19 cellular contexts compared by ENCODE assay signal in genomic region chr7:31052504-31052840, GRCh38. TPM values are rescaled to one million over a fixed set of nuclear protein-coding genes. Genes with fewer than 3 reads are reported as not detected.
A peak's percentile ranks its signal among the peaks of the same experiment; 100 is the strongest.
DNase-seq lines count a peak whose midpoint lies in the region; FAIRE-seq and TF ChIP-seq lines count a peak whose summit lies in the region.
"Had no signal": no experiment of that assay in that cellular context is flagged by ENCODE, and none has a peak within 500 bp of the region (broad histone marks: within the 10 kb centered on the region; RNA-seq: fewer than 3 reads in every experiment).

No MANE protein-coding gene starts in this region.

- no peaks in the 10 kb centered on the region for H3K27me3 Mint-ChIP-seq in brain

- peaks cover 79% of the 10 kb centered on the region for H3K4me1 Mint-ChIP-seq in brain

- H3K4me3 Mint-ChIP-seq in brain = peak overlapping the region; percentile 85 to 93 (median 89)
- H3K4me3 Mint-ChIP-seq: activated CD8-positive, alpha-beta T cell treated with anti-CD3 and anti-CD28 coated beads for 36 hours had no signal

- peak overlapping the region; percentile 48 for H3K4me3 ChIP-seq in H7 (ENCODE audit: insufficient read depth, low read depth, low read length)
- peak overlapping the region in 5 of 7 experiments; percentile 16 to 37 (median 20) for H3K4me3 ChIP-seq in skin epidermis
- H3K4me3 ChIP-seq in kidney (ENCODE audit: low read length in 2 of 2) = no peak overlapping the region

- peak overlapping the region in 4 of 5 experiments; percentile 55 to 82 (median 68) for H3K27ac Mint-ChIP-seq in brain
- H3K27ac Mint-ChIP-seq: activated CD8-positive, alpha-beta T cell treated with anti-CD3 and anti-CD28 coated beads for 36 hours; CD4-positive, alpha-beta memory T cell had no signal

- TF ChIP-seq CTCF in brain (conservative IDR thresholded peaks at IDR 0.05) (no peak), GM10248 (IDR thresholded peaks at IDR 0.05; ENCODE audit: control extremely low read depth, extremely low read depth, low read depth, missing control alignments) (no peak), kidney (IDR thresholded peaks at IDR 0.05; ENCODE audit: borderline replicate concordance, extremely low read depth, insufficient read depth) (no peak)

- H3K36me3 Mint-ChIP-seq in brain = no peaks in the 10 kb centered on the region
- H3K36me3 Mint-ChIP-seq: CD4-positive, alpha-beta memory T cell had no signal

- DNase-seq in H7 (no peak), GM10248 (ENCODE audit: extremely low spot score) (no peak), hippocampal formation (lab: John Stamatoyannopoulos, UW) (no peak), kidney (no peak), islet precursor cell (no peak)
- DNase-seq: activated CD8-positive, alpha-beta T cell treated with anti-CD3 and anti-CD28 coated beads for 36 hours; activated naive CD4-positive, alpha-beta T cell treated with Interleukin-2 at 50 U/mL for 16 hours; CD4-positive, alpha-beta memory T cell; NCI-H226; stimulated activated CD4-positive, alpha-beta T cell treated with anti-CD3 and anti-CD28 coated beads, Interleukin-4, amount 100 ng/mL, for 1 hour; stimulated activated naive CD4-positive, alpha-beta T cell had no signal

- H3K27ac ChIP-seq in layer of hippocampus (ENCODE audit: low read depth, low read length) (peak overlapping the region; percentile 38), skin epidermis (peak overlapping the region in 2 of 21 experiments; percentile 16 to 33), kidney (ENCODE audit: low read depth in 2 of 2, low read length in 2 of 2) (no peak overlapping the region)
- H3K27ac ChIP-seq: parathyroid adenoma had no signal

- CTCF ChIA-PET in GM10248 (lab: Yijun Ruan, JAX) = no interaction called here

- peaks cover 0 to 4% (median 0%) of the 10 kb centered on the region in 5 experiments for H3K9me3 Mint-ChIP-seq in brain
- H3K9me3 Mint-ChIP-seq: activated CD8-positive, alpha-beta T cell treated with anti-CD3 and anti-CD28 coated beads for 36 hours had no signal

- peaks cover 45% of the 10 kb centered on the region for H3K27me3 ChIP-seq in H7 (ENCODE audit: control insufficient read depth, insufficient read depth, low read length)
- peaks cover 21% of the 10 kb centered on the region for H3K27me3 ChIP-seq in layer of hippocampus (ENCODE audit: control insufficient read depth, insufficient read depth, low read length)

- POLR2A ChIA-PET in GM10248 (lab: Yijun Ruan, JAX) = no interaction called here

- intact Hi-C loops in kidney (cut with DNase I) = no loop called here

- no peaks in the 10 kb centered on the region for H3K4me1 ChIP-seq in kidney (ENCODE audit: control insufficient read depth in 1 of 2, insufficient read depth in 1 of 2, low read depth in 1 of 2, low read length in 2 of 2)
- H3K4me1 ChIP-seq: parathyroid adenoma had no signal

- H3K36me3 ChIP-seq in H7 (replicated peaks; ENCODE audit: control insufficient read depth, insufficient read depth, low read length) = no peaks in the 10 kb centered on the region
- no peaks in the 10 kb centered on the region for H3K36me3 ChIP-seq in kidney (ENCODE audit: control insufficient read depth in 1 of 2, insufficient read depth in 2 of 2, low read length in 2 of 2)

- H3K9me3 ChIP-seq in kidney (ENCODE audit: control insufficient read depth in 1 of 2, low read length in 2 of 2) = no peaks in the 10 kb centered on the region

- H3K9ac ChIP-seq in kidney (ENCODE audit: low read length in 2 of 2) = no peak overlapping the region
- H3K9ac ChIP-seq: parathyroid adenoma had no signal

- FAIRE-seq in kidney (lab: Jason Lieb, UNC) = no peak
- FAIRE-seq: colon had no signal

RNA-seq across cellular contexts. Expression of gene ADCYAP1R1, which starts 0.4 kb away (rescaled TPM):
- total RNA-seq in H7 (2014; rRNA removed; shearing (Covaris generic)) = 1.8 TPM in 2 replicates
- polyA plus RNA-seq in brain (ENCODE audit: insufficient read depth, low read depth, low replicate concordance) = 16.3 TPM
- total RNA-seq in kidney = not detected
- polyA plus RNA-seq in kidney (ENCODE audit: insufficient read depth, low read depth, low replicate concordance) = not detected
- total RNA-seq: activated CD8-positive, alpha-beta T cell treated with anti-CD3 and anti-CD28 coated beads for 36 hours; CD4-positive, alpha-beta memory T cell; fibroblast of villous mesenchyme; M059J; T-helper 2 cell treated with Interferon-gamma antibody and Interleukin-4, amounts not matched to agents 100 ng/mL and 5 ng/mL, for 36 hours had no signal
- polyA plus RNA-seq: CD4-positive, alpha-beta memory T cell had no signal

Comparison
In these comparisons a context has a peak if more than half of its experiments do, and no peak if none do; other contexts are left out.
1. H3K4me3 ChIP-seq: peak in H7 (single experiment) and skin epidermis (5 of 7); none in kidney (0 of 2).